8 cellular contexts compared by ENCODE assay signal in genomic region chr17:4492762-4493561, GRCh38. TPM values are rescaled to one million over a fixed set of nuclear protein-coding genes. Genes with fewer than 3 reads are reported as not detected.
DNase-seq lines count a peak whose midpoint lies in the region; ATAC-seq and TF ChIP-seq lines count a peak whose summit lies in the region.

No MANE protein-coding gene starts in this region.

- DNase-seq in GDM1 (lab: John Stamatoyannopoulos, UW) = peak; percentile 35
- peak; percentile 65 for DNase-seq in NB4 (ENCODE audit: low read depth)
- DNase-seq in caudate nucleus (lab: John Stamatoyannopoulos, UW) = peak in 47 of 61 donors; percentile 12 to 92 (median 61)
- DNase-seq in NCI-H2107 treated with DMSO at 0.1 percent for 48 hours (lab: John Stamatoyannopoulos, UW; ENCODE audit: unreplicated experiment) = no peak
- DNase-seq in dedifferentiated amniotic fluid mesenchymal stem cell (ENCODE audit: extremely low spot score) = no peak
- DNase-seq in T-helper 17 cell = no peak

- no peaks in the 10 kb centered on the region for H3K27me3 Mint-ChIP-seq in T-helper 17 cell

- TF ChIP-seq POLR2A in NB4 (IDR thresholded peaks at IDR 0.05; ENCODE audit: extremely low read depth, insufficient read length) = no peak

- no peak overlapping the region for H3K27ac Mint-ChIP-seq in T-helper 17 cell

- peak overlapping the region; percentile 18 for H3K9ac ChIP-seq in mucosa of stomach (ENCODE audit: low read length)

- no peak for ATAC-seq in HG02884 (IDR thresholded peaks at IDR 0.05; ENCODE audit: unreplicated experiment)
- no peak for ATAC-seq in T-helper 17 cell

- H3K36me3 Mint-ChIP-seq in T-helper 17 cell (ENCODE audit: low read depth) = no peaks in the 10 kb centered on the region

- no peaks in the 10 kb centered on the region for H3K27me3 ChIP-seq in mucosa of stomach (ENCODE audit: control insufficient read depth, insufficient read depth, low read length)

- no peaks in the 10 kb centered on the region for H3K36me3 ChIP-seq in mucosa of stomach (ENCODE audit: control insufficient read depth, insufficient read depth, low read length)

- peak overlapping the region; percentile 36 for H3K27ac ChIP-seq in caudate nucleus (ENCODE audit: low read depth, low read length)

- TF ChIP-seq CTCF in NB4 (IDR thresholded peaks at IDR 0.05; ENCODE audit: low read depth, low read length) = no peak

- peaks cover 11% of the 10 kb centered on the region for H3K4me1 Mint-ChIP-seq in T-helper 17 cell

- H3K4me3 ChIP-seq in NB4 (ENCODE audit: low read depth, low read length) = no peak overlapping the region
- H3K4me3 ChIP-seq in mucosa of stomach (ENCODE audit: low read length) = no peak overlapping the region

- no peaks in the 10 kb centered on the region for H3K9me3 ChIP-seq in mucosa of stomach (ENCODE audit: control insufficient read depth, low read length)
- H3K9me3 ChIP-seq in T-helper 17 cell (ENCODE audit: control insufficient read depth, low read length, poor library complexity, severe bottlenecking) = no peaks in the 10 kb centered on the region

- H3K4me3 Mint-ChIP-seq in T-helper 17 cell = no peak overlapping the region

- H3K4me1 ChIP-seq in mucosa of stomach (ENCODE audit: control insufficient read depth, insufficient read depth, low read length) = peaks cover 52% of the 10 kb centered on the region

RNA-seq across cellular contexts. Expression of gene SPNS2, which starts 5.7 kb away (rescaled TPM):
- under 1 TPM; 0.22 to 0.73 TPM for total RNA-seq in T-helper 17 cell

RNA-seq across cellular contexts. Expression of gene SPNS3, which starts 59.2 kb away (rescaled TPM):
- total RNA-seq in T-helper 17 cell = 1 to 10 TPM; 1.8 to 1.9 TPM

Comparison
In these comparisons a context has a peak if more than half of its experiments do, and no peak if none do; other contexts are left out.
1. DNase-seq: peak in GDM1 (single experiment), NB4 (single experiment) and caudate nucleus (47 of 61); none in NCI-H2107 treated with DMSO at 0.1 percent for 48 hours (single experiment), dedifferentiated amniotic fluid mesenchymal stem cell (single experiment) and T-helper 17 cell (0 of 3).